In genomic region chrX:53128097-53128749, GRCh38 we compare ENCODE assay signal across 27 cellular contexts. TPM values are rescaled to one million over a fixed set of nuclear protein-coding genes. Genes with fewer than 3 reads are reported as not detected.
DNase-seq lines count a peak whose midpoint lies in the region; ATAC-seq, FAIRE-seq and TF ChIP-seq lines count a peak whose summit lies in the region.
"Had no signal": no experiment of that assay in that cellular context is flagged by ENCODE, and none has a peak within 500 bp of the region (broad histone marks: within the 10 kb centered on the region; RNA-seq: fewer than 3 reads in every experiment).

No MANE protein-coding gene starts in this region.

- H3K4me1 Mint-ChIP-seq in HFFc6 (ENCODE audit: low read depth): peaks cover 59% of the 10 kb centered on the region

- H3K4me1 ChIP-seq in pancreas: no peaks in the 10 kb centered on the region
- no peaks in the 10 kb centered on the region for H3K4me1 ChIP-seq in mucosa of descending colon (ENCODE audit: low read depth)
- H3K4me1 ChIP-seq: left lung had no signal

- H3K27ac Mint-ChIP-seq in HFFc6: peak overlapping the region; percentile 91
- H3K27ac Mint-ChIP-seq: activated CD4-positive, alpha-beta T cell treated with anti-CD3 and anti-CD28 coated beads, Interleukin-2, amount 10 ng/mL, durations not matched to agents 24 days and 14 days; activated naive CD4-positive, alpha-beta T cell treated with anti-CD3 and anti-CD28 coated beads, Interleukin-2, amount 10 ng/mL, durations not matched to agents 7 days and 5 days; CD4-positive, alpha-beta T cell; naive thymus-derived CD4-positive, alpha-beta T cell had no signal

- H3K27me3 ChIP-seq in pancreas: peaks cover 0 to 5% (median 0%) of the 10 kb centered on the region in 4 donors
- H3K27me3 ChIP-seq: hepatocyte had no signal

- H3K36me3 ChIP-seq in pancreas (no peaks in the 10 kb centered on the region), mucosa of descending colon (ENCODE audit: low read depth) (no peaks in the 10 kb centered on the region)
- H3K36me3 ChIP-seq: left lung had no signal

- FAIRE-seq in endometrium (lab: Jason Lieb, UNC): peak; percentile 83
- peak; percentile 78 for FAIRE-seq in pancreas (lab: Jason Lieb, UNC)
- FAIRE-seq: frontal cortex, HepG2, urothelium cell line had no signal

- WGBS in pancreas, 2 donors: 74 to 84% methylated on average over 3 of the region's 3 CpGs

- peak overlapping the region; percentile 28 for H3K4me3 Mint-ChIP-seq in HFFc6
- H3K4me3 Mint-ChIP-seq: activated CD4-positive, alpha-beta T cell treated with anti-CD3 and anti-CD28 coated beads, Interleukin-2, amount 10 ng/mL, durations not matched to agents 24 days and 14 days; activated naive CD4-positive, alpha-beta T cell treated with anti-CD3 and anti-CD28 coated beads, Interleukin-2, amount 10 ng/mL, durations not matched to agents 7 days and 5 days; CD4-positive, alpha-beta T cell; naive thymus-derived CD4-positive, alpha-beta T cell had no signal

- TF ChIP-seq CTCF in AG10803 (conservative IDR thresholded peaks at IDR 0.05; ENCODE audit: low read length): no peak
- no peak for TF ChIP-seq CTCF in HFFc6 (IDR thresholded peaks at IDR 0.05)
- no peak for TF ChIP-seq CTCF in pancreas (IDR thresholded peaks at IDR 0.05)
- TF ChIP-seq CTCF in mucosa of descending colon (IDR thresholded peaks at IDR 0.05): no peak

- intact Hi-C loops in pancreas (cut with DNase I) (no loop called here), mucosa of descending colon (cut with DNase I, micrococcal nuclease) (no loop called here)

- peaks cover 13% of the 10 kb centered on the region for H3K36me3 Mint-ChIP-seq in HFFc6 (ENCODE audit: low read depth)

- H3K9me3 ChIP-seq in pancreas (no peaks in the 10 kb centered on the region), mucosa of descending colon (no peaks in the 10 kb centered on the region)
- H3K9me3 ChIP-seq: left lung had no signal

- peaks cover 9% of the 10 kb centered on the region for H3K9me3 Mint-ChIP-seq in HFFc6
- H3K9me3 Mint-ChIP-seq: activated naive CD4-positive, alpha-beta T cell treated with anti-CD3 and anti-CD28 coated beads, Interleukin-2, amount 10 ng/mL, durations not matched to agents 7 days and 5 days; CD4-positive, alpha-beta T cell had no signal

- ATAC-seq in pancreas (no peak), HG03139 (IDR thresholded peaks at IDR 0.05; ENCODE audit: unreplicated experiment) (no peak), mucosa of descending colon (no peak)
- ATAC-seq: HepG2; left lung; naive thymus-derived CD4-positive, alpha-beta T cell had no signal

- DNase-seq in AG10803 (ENCODE audit: low read depth) (peak; percentile 52), HFFc6 (peak; percentile 40), pancreas (no peak), NCI-H187 (lab: John Stamatoyannopoulos, UW) (no peak), mucosa of descending colon (no peak), SK-N-DZ (ENCODE audit: low spot score) (no peak)
- DNase-seq: ACHN; activated CD4-positive, alpha-beta T cell treated with anti-CD3 and anti-CD28 coated beads, Interleukin-2, amount 10 ng/mL, durations not matched to agents 24 days and 14 days; activated naive CD4-positive, alpha-beta T cell treated with anti-CD3 and anti-CD28 coated beads, Interleukin-2, amount 10 ng/mL, durations not matched to agents 7 days and 5 days; CD4-positive, alpha-beta T cell; central memory CD4-positive, alpha-beta T cell; DMS 273 treated with DMSO at 0.1 percent for 48 hours; dorsolateral prefrontal cortex; left lung; naive thymus-derived CD4-positive, alpha-beta T cell; NCI-H1092; NCI-H187 treated with DMSO at 0.1 percent for 48 hours; NCI-H748 treated with DMSO at 0.1 percent for 48 hours; stimulated activated CD4-positive, alpha-beta T cell treated with anti-CD3 and anti-CD28 coated beads, Interleukin-4, amount 100 ng/mL, for 4 hours; stimulated activated naive CD4-positive, alpha-beta T cell had no signal

- H3K27ac ChIP-seq in pancreas: no peak overlapping the region
- H3K27ac ChIP-seq: dorsolateral prefrontal cortex, epithelial cell of prostate, hepatocyte, left lung had no signal

- no peaks in the 10 kb centered on the region; the same call in 1 of the 2 replicates for H3K27me3 Mint-ChIP-seq in HFFc6 (ENCODE audit: insufficient read depth)
- H3K27me3 Mint-ChIP-seq: activated CD4-positive, alpha-beta T cell treated with anti-CD3 and anti-CD28 coated beads, Interleukin-2, amount 10 ng/mL, durations not matched to agents 24 days and 14 days; activated naive CD4-positive, alpha-beta T cell treated with anti-CD3 and anti-CD28 coated beads, Interleukin-2, amount 10 ng/mL, durations not matched to agents 7 days and 5 days; CD4-positive, alpha-beta T cell; naive thymus-derived CD4-positive, alpha-beta T cell had no signal

- no peak overlapping the region for H3K4me3 ChIP-seq in AG10803 (ENCODE audit: low read length)
- no peak overlapping the region for H3K4me3 ChIP-seq in pancreas
- no peak overlapping the region for H3K4me3 ChIP-seq in mucosa of descending colon
- H3K4me3 ChIP-seq: dorsolateral prefrontal cortex, hepatocyte, left lung had no signal

RNA-seq across cellular contexts. Expression of gene KANTR, which starts 34.3 kb away (rescaled TPM):
- total RNA-seq in HFFc6 (2021; fragmentation: NEBNext Ultra II Directional; extraction: Animal tissue kit (Norgen Biotek cat#: 25700)): 1 to 10 TPM; 2.6 to 4.8 (median 3.2) TPM
- 1 to 10 TPM; 2.4 to 7.2 (median 4.9) TPM for total RNA-seq in pancreas
- 10 to 100 TPM in 1 of 2 donors, 1 to 10 TPM in 1; 8.2 to 10.8 TPM for polyA plus RNA-seq in pancreas
- 10 to 100 TPM; 10.5 to 18.5 (median 15.7) TPM for total RNA-seq in mucosa of descending colon
- 11.7 and 14.5 TPM in 2 replicates for polyA plus RNA-seq in SK-N-DZ (2014; cell fraction: cytosol; rRNA removed)
- polyA plus RNA-seq in SK-N-DZ (2014; cell fraction: nucleus; rRNA removed): 33.8 and 48.4 TPM in 2 replicates

RNA-seq across cellular contexts. Expression of gene TSPYL2, which starts 46.1 kb away (rescaled TPM):
- total RNA-seq in HFFc6 (2021; fragmentation: NEBNext Ultra II Directional; extraction: Animal tissue kit (Norgen Biotek cat#: 25700)): 10 to 100 TPM; 20.9 to 26.7 (median 22.3) TPM
- 10 to 100 TPM; 11.8 to 34.5 (median 17.3) TPM for total RNA-seq in pancreas
- 100 to 1,000 TPM; 120 to 134 TPM for polyA plus RNA-seq in pancreas
- total RNA-seq in mucosa of descending colon: 10 to 100 TPM in 2 of 3 donors, 1 to 10 TPM in 1; 6.7 to 78.7 (median 10.4) TPM
- 19.2 and 19.4 TPM in 2 replicates for polyA plus RNA-seq in SK-N-DZ (2014; cell fraction: cytosol; rRNA removed)
- 75.4 and 87.7 TPM in 2 replicates for polyA plus RNA-seq in SK-N-DZ (2014; cell fraction: nucleus; rRNA removed)

Comparison
In these comparisons a context has a peak if more than half of its experiments do, and no peak if none do; other contexts are left out.
1. DNase-seq: peak in AG10803 (single experiment) and HFFc6 (single experiment); none in pancreas (0 of 6), NCI-H187 (0 of 2), mucosa of descending colon (0 of 3) and SK-N-DZ (single experiment).